In the genomic region with DNA sequence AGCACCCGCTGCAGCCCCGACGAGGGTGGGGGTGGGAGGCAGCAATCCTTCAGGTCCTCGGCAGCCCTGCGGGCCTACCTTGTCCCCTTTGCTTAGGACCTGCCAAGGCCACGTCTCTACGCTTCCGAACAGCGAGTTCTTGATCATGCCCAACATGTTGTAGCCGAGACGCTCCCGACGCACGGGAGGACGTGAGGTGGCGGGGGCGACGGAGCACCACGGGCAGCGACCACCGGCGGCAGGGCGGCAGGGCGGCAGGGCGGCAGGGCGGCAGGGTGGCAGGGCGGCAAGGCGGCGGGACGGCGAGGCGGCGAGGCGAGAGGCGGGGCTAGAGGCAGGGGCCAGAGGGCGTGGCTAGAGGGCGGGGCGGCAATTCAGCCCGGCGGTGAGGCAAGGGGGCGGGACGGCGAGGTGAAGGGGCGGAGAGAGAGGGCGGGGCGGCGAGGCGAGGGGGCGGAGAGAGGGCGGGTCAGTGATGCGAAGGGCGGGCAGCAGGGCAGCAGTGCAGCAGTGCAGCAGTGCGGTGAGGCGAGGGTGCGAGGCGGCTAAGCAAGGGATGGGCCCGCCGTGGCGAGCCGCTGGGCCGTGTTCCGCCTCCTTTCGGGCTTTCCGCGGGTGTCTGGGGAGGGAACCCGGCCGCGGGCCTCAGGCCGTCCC, we compare ENCODE assay signal across 8 cellular contexts. TPM values are rescaled to one million over a fixed set of nuclear protein-coding genes. Genes with fewer than 3 reads are reported as not detected.
DNase-seq lines count a peak whose midpoint lies in the region; ATAC-seq and TF ChIP-seq lines count a peak whose summit lies in the region.

Gene HEBP1, minus strand, starts transcription at position 307 of the 657 bp plus-strand sequence. Its CDS starts 151 bp downstream, at position 156.

- H3K36me3 Mint-ChIP-seq in HFFc6 (ENCODE audit: low read depth) = peaks cover 14% of the 10 kb centered on the region

- H3K9me3 Mint-ChIP-seq in HFFc6 = no peaks in the 10 kb centered on the region

- H3K9me3 ChIP-seq in gastroesophageal sphincter (no peaks in the 10 kb centered on the region), neutrophil (no peaks in the 10 kb centered on the region)

- peak within 1 kb of the TSS; percentile 91 for H3K4me3 Mint-ChIP-seq in HFFc6

- H3K27ac Mint-ChIP-seq in HFFc6 = peak within 1 kb of the TSS; percentile 93

- H3K4me3 ChIP-seq in gastroesophageal sphincter (peak within 1 kb of the TSS; percentile 62 to 85), neutrophil (ENCODE audit: low read depth in 1 of 2, low read length in 1 of 2) (peak within 1 kb of the TSS; percentile 77 to 79)

- peak; percentile 78 to 90 for TF ChIP-seq POLR2A in gastroesophageal sphincter (IDR thresholded peaks at IDR 0.05)

- TF ChIP-seq CTCF in HFFc6 (IDR thresholded peaks at IDR 0.05) (no peak; the same call in 1 of the 2 replicates), gastroesophageal sphincter (IDR thresholded peaks at IDR 0.05) (no peak), neutrophil (IDR thresholded peaks at IDR 0.05) (peak; percentile 33), subcutaneous adipose tissue (IDR thresholded peaks at IDR 0.05; ENCODE audit: low read depth) (no peak)

- H3K27me3 ChIP-seq in gastroesophageal sphincter (no peaks in the 10 kb centered on the region), neutrophil (peaks cover 21% of the 10 kb centered on the region)

- 0% methylated on average over 5 of the region's 69 CpGs; no CpG with 5 or more reads in 1 of the 2 donors for WGBS in gastroesophageal sphincter (ENCODE audit: low coverage in 1 of 2), 2 donors

- peak; percentile 89 for ATAC-seq in SK-N-SH treated with all-trans-retinoic acid at 6 μM for 48 hours
- peak; percentile 95 for ATAC-seq in gastroesophageal sphincter

- peak within 1 kb of the TSS; percentile 74 to 98 (median 94) for H3K27ac ChIP-seq in gastroesophageal sphincter
- H3K27ac ChIP-seq in neutrophil = peak within 1 kb of the TSS; percentile 93

- peaks cover 50% of the 10 kb centered on the region for H3K4me1 Mint-ChIP-seq in HFFc6 (ENCODE audit: low read depth)

- DNase-seq in ELR (ENCODE audit: low read depth) = peak; percentile 93
- peak; percentile 87 for DNase-seq in HFFc6
- peak; percentile 62 for DNase-seq in MV-4-11 (lab: John Stamatoyannopoulos, UW)
- DNase-seq in activated naive CD4-positive, alpha-beta T cell treated with anti-CD3 and anti-CD28 coated beads, Interleukin-2, amount 50 U/mL, for 16 hours = peak; percentile 95

- H3K27me3 Mint-ChIP-seq in HFFc6 (ENCODE audit: insufficient read depth) = no peaks in the 10 kb centered on the region; the same call in 1 of the 2 replicates

- no peak for TF ChIP-seq EP300 in gastroesophageal sphincter (IDR thresholded peaks at IDR 0.05)

- H3K36me3 ChIP-seq in gastroesophageal sphincter (no peaks in the 10 kb centered on the region), neutrophil (no peaks in the 10 kb centered on the region)

- H3K4me1 ChIP-seq in gastroesophageal sphincter (peaks cover 0 to 45% (median 9%) of the 10 kb centered on the region in 3 donors), neutrophil (ENCODE audit: control insufficient read depth in 1 of 2, insufficient read depth in 1 of 2, low read depth in 1 of 2, low read length in 1 of 2) (peaks cover 24 to 25% of the 10 kb centered on the region in 2 experiments)

TF ChIP-seq in SK-N-SH treated with all-trans-retinoic acid at 6 μM for 48 hours, 23 proteins besides CTCF, POLR2A, EP300 and RAD21:
- TF ChIP-seq ZFP3 (CRISPR knock-in tag; IDR thresholded peaks at IDR 0.05) (no peak), TOX (CRISPR knock-in tag; IDR thresholded peaks at IDR 0.05; ENCODE audit: borderline replicate concordance) (no peak), CSDC2 (CRISPR knock-in tag; IDR thresholded peaks at IDR 0.05) (no peak), ZNF565 (CRISPR knock-in tag; conservative IDR thresholded peaks at IDR 0.05; ENCODE audit: low read depth) (no peak), ESRRG (CRISPR knock-in tag; IDR thresholded peaks at IDR 0.05) (no peak), ZFP30 (CRISPR knock-in tag; IDR thresholded peaks at IDR 0.05) (no peak), ZNF8 (CRISPR knock-in tag; IDR thresholded peaks at IDR 0.05) (no peak)
- TF ChIP-seq, protein P1, sequence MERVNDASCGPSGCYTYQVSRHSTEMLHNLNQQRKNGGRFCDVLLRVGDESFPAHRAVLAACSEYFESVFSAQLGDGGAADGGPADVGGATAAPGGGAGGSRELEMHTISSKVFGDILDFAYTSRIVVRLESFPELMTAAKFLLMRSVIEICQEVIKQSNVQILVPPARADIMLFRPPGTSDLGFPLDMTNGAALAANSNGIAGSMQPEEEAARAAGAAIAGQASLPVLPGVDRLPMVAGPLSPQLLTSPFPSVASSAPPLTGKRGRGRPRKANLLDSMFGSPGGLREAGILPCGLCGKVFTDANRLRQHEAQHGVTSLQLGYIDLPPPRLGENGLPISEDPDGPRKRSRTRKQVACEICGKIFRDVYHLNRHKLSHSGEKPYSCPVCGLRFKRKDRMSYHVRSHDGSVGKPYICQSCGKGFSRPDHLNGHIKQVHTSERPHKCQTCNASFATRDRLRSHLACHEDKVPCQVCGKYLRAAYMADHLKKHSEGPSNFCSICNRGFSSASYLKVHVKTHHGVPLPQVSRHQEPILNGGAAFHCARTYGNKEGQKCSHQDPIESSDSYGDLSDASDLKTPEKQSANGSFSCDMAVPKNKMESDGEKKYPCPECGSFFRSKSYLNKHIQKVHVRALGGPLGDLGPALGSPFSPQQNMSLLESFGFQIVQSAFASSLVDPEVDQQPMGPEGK (CRISPR knock-in tag; IDR thresholded peaks at IDR 0.05; ENCODE audit: borderline replicate concordance) = no peak
- TF ChIP-seq, protein P2, sequence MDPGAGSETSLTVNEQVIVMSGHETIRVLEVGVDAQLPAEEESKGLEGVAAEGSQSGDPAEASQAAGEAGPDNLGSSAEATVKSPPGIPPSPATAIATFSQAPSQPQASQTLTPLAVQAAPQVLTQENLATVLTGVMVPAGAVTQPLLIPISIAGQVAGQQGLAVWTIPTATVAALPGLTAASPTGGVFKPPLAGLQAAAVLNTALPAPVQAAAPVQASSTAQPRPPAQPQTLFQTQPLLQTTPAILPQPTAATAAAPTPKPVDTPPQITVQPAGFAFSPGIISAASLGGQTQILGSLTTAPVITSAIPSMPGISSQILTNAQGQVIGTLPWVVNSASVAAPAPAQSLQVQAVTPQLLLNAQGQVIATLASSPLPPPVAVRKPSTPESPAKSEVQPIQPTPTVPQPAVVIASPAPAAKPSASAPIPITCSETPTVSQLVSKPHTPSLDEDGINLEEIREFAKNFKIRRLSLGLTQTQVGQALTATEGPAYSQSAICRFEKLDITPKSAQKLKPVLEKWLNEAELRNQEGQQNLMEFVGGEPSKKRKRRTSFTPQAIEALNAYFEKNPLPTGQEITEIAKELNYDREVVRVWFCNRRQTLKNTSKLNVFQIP (CRISPR knock-in tag; IDR thresholded peaks at IDR 0.05; ENCODE audit: borderline replicate concordance, low read depth) = no peak

RNA-seq across cellular contexts. Expression of gene HEBP1, which starts in this region (rescaled TPM):
- total RNA-seq in HFFc6 (2021; fragmentation: NEBNext Ultra II Directional; extraction: Animal tissue kit (Norgen Biotek cat#: 25700)) = 100 to 1,000 TPM in 1 of 6 experiments, 10 to 100 TPM in 5; 65.0 to 100 (median 70.8) TPM
- 10 to 100 TPM; 33.8 to 47.5 (median 41.9) TPM for total RNA-seq in gastroesophageal sphincter
- 10 to 100 TPM; 65.4 to 80.1 (median 71.7) TPM for total RNA-seq in subcutaneous adipose tissue

Comparison
In these comparisons a context has a peak if more than half of its experiments do, and no peak if none do; other contexts are left out.
1. Peak in every context shown above with its lines: DNase-seq, ATAC-seq, H3K4me3 ChIP-seq and H3K27ac ChIP-seq.